In the genomic region with DNA sequence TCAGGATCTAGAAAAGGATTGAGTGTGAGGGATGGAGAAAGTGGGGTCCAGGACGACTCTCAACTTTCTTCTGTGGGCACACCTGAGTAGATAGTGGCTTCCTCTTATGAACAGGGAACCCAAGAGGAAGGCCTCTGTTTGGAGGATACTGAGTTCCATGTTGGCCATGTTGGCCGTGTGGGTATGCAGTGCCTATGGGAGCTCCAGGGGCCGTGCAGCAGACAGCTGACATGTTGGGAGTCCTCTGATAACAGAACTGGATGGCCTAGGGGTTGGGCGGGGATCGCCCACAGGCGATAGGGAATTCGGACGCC, we compare ENCODE assay signal across 1 cellular context.
TF ChIP-seq lines count a peak whose summit lies in the region.

No MANE protein-coding gene starts in this region.

TF ChIP-seq in HEK293, 187 proteins besides CTCF, POLR2A, EP300 and RAD21 (continued from another document and continues in another):
- TF ChIP-seq, protein P1, sequence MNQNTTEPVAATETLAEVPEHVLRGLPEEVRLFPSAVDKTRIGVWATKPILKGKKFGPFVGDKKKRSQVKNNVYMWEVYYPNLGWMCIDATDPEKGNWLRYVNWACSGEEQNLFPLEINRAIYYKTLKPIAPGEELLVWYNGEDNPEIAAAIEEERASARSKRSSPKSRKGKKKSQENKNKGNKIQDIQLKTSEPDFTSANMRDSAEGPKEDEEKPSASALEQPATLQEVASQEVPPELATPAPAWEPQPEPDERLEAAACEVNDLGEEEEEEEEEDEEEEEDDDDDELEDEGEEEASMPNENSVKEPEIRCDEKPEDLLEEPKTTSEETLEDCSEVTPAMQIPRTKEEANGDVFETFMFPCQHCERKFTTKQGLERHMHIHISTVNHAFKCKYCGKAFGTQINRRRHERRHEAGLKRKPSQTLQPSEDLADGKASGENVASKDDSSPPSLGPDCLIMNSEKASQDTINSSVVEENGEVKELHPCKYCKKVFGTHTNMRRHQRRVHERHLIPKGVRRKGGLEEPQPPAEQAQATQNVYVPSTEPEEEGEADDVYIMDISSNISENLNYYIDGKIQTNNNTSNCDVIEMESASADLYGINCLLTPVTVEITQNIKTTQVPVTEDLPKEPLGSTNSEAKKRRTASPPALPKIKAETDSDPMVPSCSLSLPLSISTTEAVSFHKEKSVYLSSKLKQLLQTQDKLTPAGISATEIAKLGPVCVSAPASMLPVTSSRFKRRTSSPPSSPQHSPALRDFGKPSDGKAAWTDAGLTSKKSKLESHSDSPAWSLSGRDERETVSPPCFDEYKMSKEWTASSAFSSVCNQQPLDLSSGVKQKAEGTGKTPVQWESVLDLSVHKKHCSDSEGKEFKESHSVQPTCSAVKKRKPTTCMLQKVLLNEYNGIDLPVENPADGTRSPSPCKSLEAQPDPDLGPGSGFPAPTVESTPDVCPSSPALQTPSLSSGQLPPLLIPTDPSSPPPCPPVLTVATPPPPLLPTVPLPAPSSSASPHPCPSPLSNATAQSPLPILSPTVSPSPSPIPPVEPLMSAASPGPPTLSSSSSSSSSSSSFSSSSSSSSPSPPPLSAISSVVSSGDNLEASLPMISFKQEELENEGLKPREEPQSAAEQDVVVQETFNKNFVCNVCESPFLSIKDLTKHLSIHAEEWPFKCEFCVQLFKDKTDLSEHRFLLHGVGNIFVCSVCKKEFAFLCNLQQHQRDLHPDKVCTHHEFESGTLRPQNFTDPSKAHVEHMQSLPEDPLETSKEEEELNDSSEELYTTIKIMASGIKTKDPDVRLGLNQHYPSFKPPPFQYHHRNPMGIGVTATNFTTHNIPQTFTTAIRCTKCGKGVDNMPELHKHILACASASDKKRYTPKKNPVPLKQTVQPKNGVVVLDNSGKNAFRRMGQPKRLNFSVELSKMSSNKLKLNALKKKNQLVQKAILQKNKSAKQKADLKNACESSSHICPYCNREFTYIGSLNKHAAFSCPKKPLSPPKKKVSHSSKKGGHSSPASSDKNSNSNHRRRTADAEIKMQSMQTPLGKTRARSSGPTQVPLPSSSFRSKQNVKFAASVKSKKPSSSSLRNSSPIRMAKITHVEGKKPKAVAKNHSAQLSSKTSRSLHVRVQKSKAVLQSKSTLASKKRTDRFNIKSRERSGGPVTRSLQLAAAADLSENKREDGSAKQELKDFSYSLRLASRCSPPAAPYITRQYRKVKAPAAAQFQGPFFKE (tag by site-specific recombination; IDR thresholded peaks at IDR 0.05; ENCODE audit: borderline replicate concordance): no peak
- TF ChIP-seq ZNF571 (tag by site-specific recombination; IDR thresholded peaks at IDR 0.05): no peak
- TF ChIP-seq, protein P2, sequence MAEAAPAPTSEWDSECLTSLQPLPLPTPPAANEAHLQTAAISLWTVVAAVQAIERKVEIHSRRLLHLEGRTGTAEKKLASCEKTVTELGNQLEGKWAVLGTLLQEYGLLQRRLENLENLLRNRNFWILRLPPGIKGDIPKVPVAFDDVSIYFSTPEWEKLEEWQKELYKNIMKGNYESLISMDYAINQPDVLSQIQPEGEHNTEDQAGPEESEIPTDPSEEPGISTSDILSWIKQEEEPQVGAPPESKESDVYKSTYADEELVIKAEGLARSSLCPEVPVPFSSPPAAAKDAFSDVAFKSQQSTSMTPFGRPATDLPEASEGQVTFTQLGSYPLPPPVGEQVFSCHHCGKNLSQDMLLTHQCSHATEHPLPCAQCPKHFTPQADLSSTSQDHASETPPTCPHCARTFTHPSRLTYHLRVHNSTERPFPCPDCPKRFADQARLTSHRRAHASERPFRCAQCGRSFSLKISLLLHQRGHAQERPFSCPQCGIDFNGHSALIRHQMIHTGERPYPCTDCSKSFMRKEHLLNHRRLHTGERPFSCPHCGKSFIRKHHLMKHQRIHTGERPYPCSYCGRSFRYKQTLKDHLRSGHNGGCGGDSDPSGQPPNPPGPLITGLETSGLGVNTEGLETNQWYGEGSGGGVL (tag by site-specific recombination; IDR thresholded peaks at IDR 0.05): no peak
- TF ChIP-seq, protein P3, sequence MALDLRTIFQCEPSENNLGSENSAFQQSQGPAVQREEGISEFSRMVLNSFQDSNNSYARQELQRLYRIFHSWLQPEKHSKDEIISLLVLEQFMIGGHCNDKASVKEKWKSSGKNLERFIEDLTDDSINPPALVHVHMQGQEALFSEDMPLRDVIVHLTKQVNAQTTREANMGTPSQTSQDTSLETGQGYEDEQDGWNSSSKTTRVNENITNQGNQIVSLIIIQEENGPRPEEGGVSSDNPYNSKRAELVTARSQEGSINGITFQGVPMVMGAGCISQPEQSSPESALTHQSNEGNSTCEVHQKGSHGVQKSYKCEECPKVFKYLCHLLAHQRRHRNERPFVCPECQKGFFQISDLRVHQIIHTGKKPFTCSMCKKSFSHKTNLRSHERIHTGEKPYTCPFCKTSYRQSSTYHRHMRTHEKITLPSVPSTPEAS (tag by site-specific recombination; IDR thresholded peaks at IDR 0.05): no peak
- TF ChIP-seq, protein P4, sequence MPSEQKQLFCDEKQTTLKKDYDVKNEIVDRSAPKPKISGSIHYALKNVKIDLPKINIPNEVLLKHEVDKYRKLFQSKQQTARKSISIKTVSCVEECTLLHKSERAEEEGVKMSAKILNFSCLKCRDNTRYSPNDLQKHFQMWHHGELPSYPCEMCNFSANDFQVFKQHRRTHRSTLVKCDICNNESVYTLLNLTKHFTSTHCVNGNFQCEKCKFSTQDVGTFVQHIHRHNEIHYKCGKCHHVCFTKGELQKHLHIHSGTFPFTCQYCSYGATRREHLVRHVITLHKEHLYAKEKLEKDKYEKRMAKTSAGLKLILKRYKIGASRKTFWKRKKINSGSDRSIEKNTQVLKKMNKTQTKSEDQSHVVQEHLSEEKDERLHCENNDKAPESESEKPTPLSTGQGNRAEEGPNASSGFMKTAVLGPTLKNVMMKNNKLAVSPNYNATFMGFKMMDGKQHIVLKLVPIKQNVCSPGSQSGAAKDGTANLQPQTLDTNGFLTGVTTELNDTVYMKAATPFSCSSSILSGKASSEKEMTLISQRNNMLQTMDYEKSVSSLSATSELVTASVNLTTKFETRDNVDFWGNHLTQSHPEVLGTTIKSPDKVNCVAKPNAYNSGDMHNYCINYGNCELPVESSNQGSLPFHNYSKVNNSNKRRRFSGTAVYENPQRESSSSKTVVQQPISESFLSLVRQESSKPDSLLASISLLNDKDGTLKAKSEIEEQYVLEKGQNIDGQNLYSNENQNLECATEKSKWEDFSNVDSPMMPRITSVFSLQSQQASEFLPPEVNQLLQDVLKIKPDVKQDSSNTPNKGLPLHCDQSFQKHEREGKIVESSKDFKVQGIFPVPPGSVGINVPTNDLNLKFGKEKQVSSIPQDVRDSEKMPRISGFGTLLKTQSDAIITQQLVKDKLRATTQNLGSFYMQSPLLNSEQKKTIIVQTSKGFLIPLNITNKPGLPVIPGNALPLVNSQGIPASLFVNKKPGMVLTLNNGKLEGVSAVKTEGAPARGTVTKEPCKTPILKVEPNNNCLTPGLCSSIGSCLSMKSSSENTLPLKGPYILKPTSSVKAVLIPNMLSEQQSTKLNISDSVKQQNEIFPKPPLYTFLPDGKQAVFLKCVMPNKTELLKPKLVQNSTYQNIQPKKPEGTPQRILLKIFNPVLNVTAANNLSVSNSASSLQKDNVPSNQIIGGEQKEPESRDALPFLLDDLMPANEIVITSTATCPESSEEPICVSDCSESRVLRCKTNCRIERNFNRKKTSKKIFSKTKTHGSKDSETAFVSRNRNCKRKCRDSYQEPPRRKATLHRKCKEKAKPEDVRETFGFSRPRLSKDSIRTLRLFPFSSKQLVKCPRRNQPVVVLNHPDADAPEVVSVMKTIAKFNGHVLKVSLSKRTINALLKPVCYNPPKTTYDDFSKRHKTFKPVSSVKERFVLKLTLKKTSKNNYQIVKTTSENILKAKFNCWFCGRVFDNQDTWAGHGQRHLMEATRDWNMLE (tag by site-specific recombination; conservative IDR thresholded peaks at IDR 0.05; ENCODE audit: low read depth): no peak
- no peak for TF ChIP-seq ZSCAN30 (tag by site-specific recombination; IDR thresholded peaks at IDR 0.05)
- TF ChIP-seq SP2 (tag by site-specific recombination; IDR thresholded peaks at IDR 0.05): no peak
- TF ChIP-seq, protein P5, sequence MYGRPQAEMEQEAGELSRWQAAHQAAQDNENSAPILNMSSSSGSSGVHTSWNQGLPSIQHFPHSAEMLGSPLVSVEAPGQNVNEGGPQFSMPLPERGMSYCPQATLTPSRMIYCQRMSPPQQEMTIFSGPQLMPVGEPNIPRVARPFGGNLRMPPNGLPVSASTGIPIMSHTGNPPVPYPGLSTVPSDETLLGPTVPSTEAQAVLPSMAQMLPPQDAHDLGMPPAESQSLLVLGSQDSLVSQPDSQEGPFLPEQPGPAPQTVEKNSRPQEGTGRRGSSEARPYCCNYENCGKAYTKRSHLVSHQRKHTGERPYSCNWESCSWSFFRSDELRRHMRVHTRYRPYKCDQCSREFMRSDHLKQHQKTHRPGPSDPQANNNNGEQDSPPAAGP (tag by site-specific recombination; IDR thresholded peaks at IDR 0.05): no peak
- TF ChIP-seq ZNF610 (tag by site-specific recombination; IDR thresholded peaks at IDR 0.05; ENCODE audit: borderline replicate concordance): peak; percentile 95; the same call in 1 of the 2 replicates
- 0 out of 2 replicates have a peak, but pooled peaks have one; percentile 57 for TF ChIP-seq ZNF2 (tag by site-specific recombination; IDR thresholded peaks at IDR 0.05)
- TF ChIP-seq HOXA7 (CRISPR knock-in tag; IDR thresholded peaks at IDR 0.05; ENCODE audit: borderline replicate concordance): no peak
- TF ChIP-seq, protein P6, sequence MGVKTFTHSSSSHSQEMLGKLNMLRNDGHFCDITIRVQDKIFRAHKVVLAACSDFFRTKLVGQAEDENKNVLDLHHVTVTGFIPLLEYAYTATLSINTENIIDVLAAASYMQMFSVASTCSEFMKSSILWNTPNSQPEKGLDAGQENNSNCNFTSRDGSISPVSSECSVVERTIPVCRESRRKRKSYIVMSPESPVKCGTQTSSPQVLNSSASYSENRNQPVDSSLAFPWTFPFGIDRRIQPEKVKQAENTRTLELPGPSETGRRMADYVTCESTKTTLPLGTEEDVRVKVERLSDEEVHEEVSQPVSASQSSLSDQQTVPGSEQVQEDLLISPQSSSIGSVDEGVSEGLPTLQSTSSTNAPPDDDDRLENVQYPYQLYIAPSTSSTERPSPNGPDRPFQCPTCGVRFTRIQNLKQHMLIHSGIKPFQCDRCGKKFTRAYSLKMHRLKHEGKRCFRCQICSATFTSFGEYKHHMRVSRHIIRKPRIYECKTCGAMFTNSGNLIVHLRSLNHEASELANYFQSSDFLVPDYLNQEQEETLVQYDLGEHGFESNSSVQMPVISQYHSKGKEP (tag by site-specific recombination; IDR thresholded peaks at IDR 0.05): no peak
- no peak for TF ChIP-seq ZNF416 (tag by site-specific recombination; IDR thresholded peaks at IDR 0.05)
- no peak for TF ChIP-seq ZNF266 (tag by site-specific recombination; IDR thresholded peaks at IDR 0.05; ENCODE audit: low read depth)
- TF ChIP-seq ZNF560 (tag by site-specific recombination; IDR thresholded peaks at IDR 0.05; ENCODE audit: borderline replicate concordance): no peak
- no peak for TF ChIP-seq ZNF132 (tag by site-specific recombination; IDR thresholded peaks at IDR 0.05; ENCODE audit: borderline replicate concordance)
- no peak for TF ChIP-seq OSR2 (tag by site-specific recombination; IDR thresholded peaks at IDR 0.05)
- TF ChIP-seq BCL11B (tag by site-specific recombination; IDR thresholded peaks at IDR 0.05; ENCODE audit: low read depth): no peak
- TF ChIP-seq ZNF626 (tag by site-specific recombination; IDR thresholded peaks at IDR 0.05): no peak
- TF ChIP-seq ZNF585B (tag by site-specific recombination; IDR thresholded peaks at IDR 0.05): no peak
- no peak for TF ChIP-seq ZNF140 (tag by site-specific recombination; IDR thresholded peaks at IDR 0.05)
- no peak for TF ChIP-seq SP3 (tag by site-specific recombination; IDR thresholded peaks at IDR 0.05)
- TF ChIP-seq, protein P7, sequence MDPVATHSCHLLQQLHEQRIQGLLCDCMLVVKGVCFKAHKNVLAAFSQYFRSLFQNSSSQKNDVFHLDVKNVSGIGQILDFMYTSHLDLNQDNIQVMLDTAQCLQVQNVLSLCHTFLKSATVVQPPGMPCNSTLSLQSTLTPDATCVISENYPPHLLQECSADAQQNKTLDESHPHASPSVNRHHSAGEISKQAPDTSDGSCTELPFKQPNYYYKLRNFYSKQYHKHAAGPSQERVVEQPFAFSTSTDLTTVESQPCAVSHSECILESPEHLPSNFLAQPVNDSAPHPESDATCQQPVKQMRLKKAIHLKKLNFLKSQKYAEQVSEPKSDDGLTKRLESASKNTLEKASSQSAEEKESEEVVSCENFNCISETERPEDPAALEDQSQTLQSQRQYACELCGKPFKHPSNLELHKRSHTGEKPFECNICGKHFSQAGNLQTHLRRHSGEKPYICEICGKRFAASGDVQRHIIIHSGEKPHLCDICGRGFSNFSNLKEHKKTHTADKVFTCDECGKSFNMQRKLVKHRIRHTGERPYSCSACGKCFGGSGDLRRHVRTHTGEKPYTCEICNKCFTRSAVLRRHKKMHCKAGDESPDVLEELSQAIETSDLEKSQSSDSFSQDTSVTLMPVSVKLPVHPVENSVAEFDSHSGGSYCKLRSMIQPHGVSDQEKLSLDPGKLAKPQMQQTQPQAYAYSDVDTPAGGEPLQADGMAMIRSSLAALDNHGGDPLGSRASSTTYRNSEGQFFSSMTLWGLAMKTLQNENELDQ (tag by site-specific recombination; IDR thresholded peaks at IDR 0.05; ENCODE audit: low read depth): no peak
- TF ChIP-seq KLF8 (tag by site-specific recombination; IDR thresholded peaks at IDR 0.05): no peak
- TF ChIP-seq ZNF423 (tag by site-specific recombination; IDR thresholded peaks at IDR 0.05): no peak
- TF ChIP-seq ZNF221 (tag by site-specific recombination; IDR thresholded peaks at IDR 0.05; ENCODE audit: borderline replicate concordance): no peak
- peak; percentile 18; the same call in 1 of the 2 replicates for TF ChIP-seq FEZF1 (tag by site-specific recombination; IDR thresholded peaks at IDR 0.05)
- TF ChIP-seq, protein P8, sequence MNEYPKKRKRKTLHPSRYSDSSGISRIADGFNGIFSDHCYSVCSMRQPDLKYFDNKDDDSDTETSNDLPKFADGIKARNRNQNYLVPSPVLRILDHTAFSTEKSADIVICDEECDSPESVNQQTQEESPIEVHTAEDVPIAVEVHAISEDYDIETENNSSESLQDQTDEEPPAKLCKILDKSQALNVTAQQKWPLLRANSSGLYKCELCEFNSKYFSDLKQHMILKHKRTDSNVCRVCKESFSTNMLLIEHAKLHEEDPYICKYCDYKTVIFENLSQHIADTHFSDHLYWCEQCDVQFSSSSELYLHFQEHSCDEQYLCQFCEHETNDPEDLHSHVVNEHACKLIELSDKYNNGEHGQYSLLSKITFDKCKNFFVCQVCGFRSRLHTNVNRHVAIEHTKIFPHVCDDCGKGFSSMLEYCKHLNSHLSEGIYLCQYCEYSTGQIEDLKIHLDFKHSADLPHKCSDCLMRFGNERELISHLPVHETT (tag by site-specific recombination; IDR thresholded peaks at IDR 0.05): no peak
- no peak for TF ChIP-seq ZNF324 (tag by site-specific recombination; IDR thresholded peaks at IDR 0.05)
- 0 out of 2 replicates have a peak, but pooled peaks have one; percentile 44 for TF ChIP-seq ZBTB17 (tag by site-specific recombination; IDR thresholded peaks at IDR 0.05)
- TF ChIP-seq, protein P9, sequence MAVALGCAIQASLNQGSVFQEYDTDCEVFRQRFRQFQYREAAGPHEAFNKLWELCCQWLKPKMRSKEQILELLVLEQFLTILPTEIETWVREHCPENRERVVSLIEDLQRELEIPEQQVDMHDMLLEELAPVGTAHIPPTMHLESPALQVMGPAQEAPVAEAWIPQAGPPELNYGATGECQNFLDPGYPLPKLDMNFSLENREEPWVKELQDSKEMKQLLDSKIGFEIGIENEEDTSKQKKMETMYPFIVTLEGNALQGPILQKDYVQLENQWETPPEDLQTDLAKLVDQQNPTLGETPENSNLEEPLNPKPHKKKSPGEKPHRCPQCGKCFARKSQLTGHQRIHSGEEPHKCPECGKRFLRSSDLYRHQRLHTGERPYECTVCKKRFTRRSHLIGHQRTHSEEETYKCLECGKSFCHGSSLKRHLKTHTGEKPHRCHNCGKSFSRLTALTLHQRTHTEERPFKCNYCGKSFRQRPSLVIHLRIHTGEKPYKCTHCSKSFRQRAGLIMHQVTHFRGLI (tag by site-specific recombination; IDR thresholded peaks at IDR 0.05): peak; percentile 33; the same call in 1 of the 2 replicates
- no peak for TF ChIP-seq ZNF664 (tag by site-specific recombination; IDR thresholded peaks at IDR 0.05)
- no peak for TF ChIP-seq ZNF133 (tag by site-specific recombination; IDR thresholded peaks at IDR 0.05)
